17 cellular contexts compared by ENCODE assay signal in genomic region chr17:1598399-1599095, GRCh38. TPM values are rescaled to one million over a fixed set of nuclear protein-coding genes. Genes with fewer than 3 reads are reported as not detected.
A peak's percentile ranks its signal among the peaks of the same experiment; 100 is the strongest.
DNase-seq lines count a peak whose midpoint lies in the region; ATAC-seq, FAIRE-seq and TF ChIP-seq lines count a peak whose summit lies in the region.
"Had no signal": no experiment of that assay in that cellular context is flagged by ENCODE, and none has a peak within 500 bp of the region (broad histone marks: within the 10 kb centered on the region; RNA-seq: fewer than 3 reads in every experiment).

No MANE protein-coding gene starts in this region.

- TF ChIP-seq RAD21 in HepG2 (CRISPR knock-in tag; IDR thresholded peaks at IDR 0.05) = no peak

- no peaks in the 10 kb centered on the region for H3K36me3 Mint-ChIP-seq in natural killer cell treated with Interleukin-12 subunit alpha and Interleukin-12 subunit beta and Interleukin-15 and Interleukin-18, amount 100 ng/mL, for 72 hours
- H3K36me3 Mint-ChIP-seq: CD4-positive, alpha-beta memory T cell had no signal

- H3K9ac ChIP-seq in HepG2 (ENCODE audit: insufficient read depth, low read depth, low read length) (peak overlapping the region; percentile 40; the same call in 1 of the 2 replicates), trophoblast cell (ENCODE audit: low read length) (no peak overlapping the region)

- H3K4me3 ChIP-seq in HepG2 (replicated peaks in 1 of 3; ENCODE audit: insufficient read depth in 1 of 3, low read depth in 2 of 3, low read length in 3 of 3) = no peak overlapping the region
- H3K4me3 ChIP-seq in trophoblast cell (ENCODE audit: low read depth, low read length) = no peak overlapping the region
- H3K4me3 ChIP-seq: SJCRH30 had no signal

- H2AK5ac ChIP-seq in trophoblast cell (ENCODE audit: low read length) = no peak overlapping the region

- no peak overlapping the region for H2BK5ac ChIP-seq in trophoblast cell (ENCODE audit: low read depth, low read length, poor library complexity)

- peaks cover 7% of the 10 kb centered on the region; the same call in 1 of the 2 replicates for H3K9me3 ChIP-seq in HepG2 (ENCODE audit: low read length)
- peaks cover 9% of the 10 kb centered on the region for H3K9me3 ChIP-seq in trophoblast cell (ENCODE audit: insufficient read depth, low read depth, low read length)
- H3K9me3 ChIP-seq: SJCRH30 had no signal

- H4K12ac ChIP-seq in trophoblast cell (ENCODE audit: low read depth, low read length) = no peak overlapping the region

- no peak overlapping the region for H4K91ac ChIP-seq in trophoblast cell (ENCODE audit: low read depth, low read length)

- H3K18ac ChIP-seq in trophoblast cell (ENCODE audit: low read length) = no peak overlapping the region

- no peak overlapping the region for H3K4ac ChIP-seq in trophoblast cell (ENCODE audit: low read depth, low read length)

- H3K79me1 ChIP-seq in trophoblast cell (ENCODE audit: low read length) = no peaks in the 10 kb centered on the region

- no peak overlapping the region for H3K27ac Mint-ChIP-seq in natural killer cell treated with Interleukin-12 subunit alpha and Interleukin-12 subunit beta and Interleukin-15 and Interleukin-18, amount 100 ng/mL, for 72 hours

- WGBS in HepG2 (ENCODE audit: low lambda C conversion rate) = 87% methylated on average over 7 of the region's 8 CpGs
- WGBS in trophoblast cell (ENCODE audit: extremely low coverage, insufficient coverage, insufficient read length) = no CpG with 5 or more reads among the region's 8 CpGs

- no peaks in the 10 kb centered on the region for H4K20me1 ChIP-seq in HepG2 (ENCODE audit: insufficient read depth, low read length)

- no peak overlapping the region for H4K8ac ChIP-seq in trophoblast cell (ENCODE audit: low read depth, low read length)

- CTCF ChIA-PET in RWPE1 (lab: Yijun Ruan, JAX) (interaction anchor here (0.6 to 1.4 kb wide), 4 partner anchors 18 to 145 kb away, joined by 3 to 4 read pairs (median 3); no protein-coding TSS in a partner anchor), HepG2 (lab: Yijun Ruan, JAX; ENCODE audit: low intra/inter-chr PET ratio, low total read pairs) (no interaction called here)

- DNase-seq in RWPE1 (ENCODE audit: low spot score) (no peak), HepG2 (ENCODE audit: low spot score) (no peak), trophoblast cell (peak; percentile 75 to 87), COR-L47 (lab: John Stamatoyannopoulos, UW) (no peak)
- no peak for DNase-seq in natural killer cell treated with Interleukin-12 subunit alpha and Interleukin-12 subunit beta and Interleukin-15 and Interleukin-18, amount 100 ng/mL, for 72 hours (ENCODE audit: low spot score)
- DNase-seq: CD4-positive, alpha-beta memory T cell; DMS 273 treated with DMSO at 0.1 percent for 48 hours; MV-4-11; NCI-H1417 treated with DMSO at 0.1 percent for 48 hours; NCI-H2029 treated with DMSO at 0.1 percent for 48 hours; NCI-H510A treated with DMSO at 0.1 percent for 48 hours; SJCRH30 had no signal

- H3K27me3 Mint-ChIP-seq in natural killer cell treated with Interleukin-12 subunit alpha and Interleukin-12 subunit beta and Interleukin-15 and Interleukin-18, amount 100 ng/mL, for 72 hours = no peaks in the 10 kb centered on the region
- H3K27me3 Mint-ChIP-seq: CD4-positive, alpha-beta memory T cell had no signal

- H3K27ac ChIP-seq in 22Rv1 (peak overlapping the region; percentile 81), RWPE1 (0 out of 2 replicates have a peak overlapping the region, but pooled peaks have one; percentile 10), HepG2 (ENCODE audit: extremely low read length, insufficient read depth, low read length) (peak overlapping the region; percentile 67), trophoblast cell (ENCODE audit: low read depth, low read length) (peak overlapping the region; percentile 26)
- H3K27ac ChIP-seq: SJCRH30 had no signal

- no peak for TF ChIP-seq EP300 in HepG2 (IDR thresholded peaks at IDR 0.05; ENCODE audit: low read depth in 2 of 2, low read length in 2 of 2)
- no peak for TF ChIP-seq EP300 in HepG2 (CRISPR knock-in tag; IDR thresholded peaks at IDR 0.05; ENCODE audit: borderline replicate concordance)

- TF ChIP-seq POLR2A in HepG2 (IDR thresholded peaks at IDR 0.05; ENCODE audit: insufficient read depth in 1 of 2, low read depth in 2 of 2, low read length in 2 of 2) = no peak

- no peaks in the 10 kb centered on the region for H3K27me3 ChIP-seq in HepG2 (ENCODE audit: control insufficient read depth in 1 of 2, insufficient read depth in 2 of 2, low read length in 2 of 2)
- no peaks in the 10 kb centered on the region for H3K27me3 ChIP-seq in trophoblast cell (ENCODE audit: insufficient read depth, low read length)
- H3K27me3 ChIP-seq: SJCRH30 had no signal

- H3K79me2 ChIP-seq in HepG2 (ENCODE audit: insufficient read depth, low read length) = no peaks in the 10 kb centered on the region
- no peaks in the 10 kb centered on the region for H3K79me2 ChIP-seq in trophoblast cell (ENCODE audit: control insufficient read depth, insufficient read depth, low read length, poor library complexity)

- intact Hi-C loops in HepG2 (cut with micrococcal nuclease; ENCODE audit: unreplicated experiment) = loop anchor here (1.0 kb wide), 1 partner anchor 8 kb away; no protein-coding TSS in a partner anchor

- no peak overlapping the region for H2BK120ac ChIP-seq in trophoblast cell (ENCODE audit: insufficient read depth, low read length, poor library complexity)

- peak overlapping the region; percentile 56; the same call in 1 of the 2 replicates for H3K4me2 ChIP-seq in HepG2 (ENCODE audit: low read depth, low read length)
- no peak overlapping the region for H3K4me2 ChIP-seq in trophoblast cell (ENCODE audit: low read length)

- FAIRE-seq in HepG2 (lab: Jason Lieb, UNC) = no peak
- FAIRE-seq: GM18507 had no signal

- TF ChIP-seq CTCF in 22Rv1 (IDR thresholded peaks at IDR 0.05) (no peak), RWPE1 (conservative IDR thresholded peaks at IDR 0.05; ENCODE audit: low read depth) (no peak), HepG2 (CRISPR knock-in tag; IDR thresholded peaks at IDR 0.05) (no peak; the same call in 1 of the 2 replicates)

- in situ Hi-C loops in HepG2 (cut with HindIII; ENCODE audit: extremely low pct_ligation_motif_present, low pct_unique_long_range_greater_than_20kb) = no loop called here

- no peak overlapping the region for H2AFZ ChIP-seq in HepG2 (ENCODE audit: low read length)
- H2AFZ ChIP-seq in trophoblast cell (ENCODE audit: insufficient read depth, low read length, poor library complexity) = no peak overlapping the region

- H3K4me1 Mint-ChIP-seq in natural killer cell treated with Interleukin-12 subunit alpha and Interleukin-12 subunit beta and Interleukin-15 and Interleukin-18, amount 100 ng/mL, for 72 hours (ENCODE audit: low read depth in 2 of 2) = no peaks in the 10 kb centered on the region
- H3K4me1 Mint-ChIP-seq: CD4-positive, alpha-beta memory T cell had no signal

- H3K4me1 ChIP-seq in HepG2 (ENCODE audit: insufficient read depth, low read length) (peaks cover 57% of the 10 kb centered on the region), trophoblast cell (ENCODE audit: control insufficient read depth in 1 of 2, insufficient read depth in 2 of 2, low read length in 2 of 2) (no peaks in the 10 kb centered on the region)
- H3K4me1 ChIP-seq: SJCRH30 had no signal

- no peaks in the 10 kb centered on the region for H3K9me3 Mint-ChIP-seq in natural killer cell treated with Interleukin-12 subunit alpha and Interleukin-12 subunit beta and Interleukin-15 and Interleukin-18, amount 100 ng/mL, for 72 hours

- POLR2A ChIA-PET in RWPE1 (lab: Yijun Ruan, JAX; ENCODE audit: low non-redundant PET) (no interaction called here), HepG2 (lab: Yijun Ruan, JAX) (interaction anchor here (0.7 to 2.4 kb wide), 14 partner anchors 8 to 164 kb away, joined by 3 to 7 read pairs (median 4); partner anchors contain the start of genes INPP5K, RILP, SCARF1 and SERPINF1)

- no peak overlapping the region for H3K23ac ChIP-seq in trophoblast cell (ENCODE audit: low read length)

- no peak overlapping the region for H2BK12ac ChIP-seq in trophoblast cell (ENCODE audit: low read length)

- H3K36me3 ChIP-seq in HepG2 (replicated peaks in 1 of 2; ENCODE audit: control insufficient read depth in 1 of 2, insufficient read depth in 2 of 2, low read length in 2 of 2) (no peaks in the 10 kb centered on the region), trophoblast cell (ENCODE audit: control insufficient read depth in 1 of 2, insufficient read depth in 2 of 2, low read length in 2 of 2) (peaks cover 4 to 9% of the 10 kb centered on the region in 2 experiments)
- H3K36me3 ChIP-seq: SJCRH30 had no signal

- no peak overlapping the region for H3K4me3 Mint-ChIP-seq in natural killer cell treated with Interleukin-12 subunit alpha and Interleukin-12 subunit beta and Interleukin-15 and Interleukin-18, amount 100 ng/mL, for 72 hours
- H3K4me3 Mint-ChIP-seq: CD4-positive, alpha-beta memory T cell had no signal

- BruUV-seq in HepG2 (replicated peaks; lab: Mats Ljungman, UMichigan) = no TSS peak

- ATAC-seq in HepG2 = peak; percentile 35
- ATAC-seq in GM21576 (IDR thresholded peaks at IDR 0.05; ENCODE audit: unreplicated experiment) = no peak
- no peak for ATAC-seq in natural killer cell treated with Interleukin-12 subunit alpha and Interleukin-12 subunit beta and Interleukin-15 and Interleukin-18, amount 100 ng/mL, for 72 hours
- ATAC-seq in HG02970 (IDR thresholded peaks at IDR 0.05; ENCODE audit: low FRiP score, unreplicated experiment) = no peak
- ATAC-seq: HCT116 had no signal

- no peak overlapping the region for H3K14ac ChIP-seq in trophoblast cell (ENCODE audit: low read length)

RNA-seq across cellular contexts. Expression of gene SLC43A2, which starts 30.1 kb away (rescaled TPM):
- 3.3 and 7.3 TPM in 2 replicates for total RNA-seq in HepG2 (2016; rRNA removed; fragmentation: Illumina TruSeq; extraction: Trizol)
- total RNA-seq in HepG2 (2016; cell fraction: cytosol; rRNA removed; fragmentation: Illumina TruSeq; extraction: Trizol; ENCODE audit: low read depth) = 0.97 and 1.3 TPM in 2 replicates
- total RNA-seq in HepG2 (2016; cell fraction: insoluble cytoplasmic fraction; rRNA removed; fragmentation: Illumina TruSeq; extraction: Trizol) = 2.0 and 8.1 TPM in 2 replicates
- total RNA-seq in HepG2 (2016; cell fraction: membrane; rRNA removed; fragmentation: Illumina TruSeq; extraction: Trizol) = 4.2 and 4.8 TPM in 2 replicates
- 6.5 and 9.2 TPM in 2 replicates for total RNA-seq in HepG2 (2016; cell fraction: nucleus; rRNA removed; fragmentation: Illumina TruSeq; extraction: Trizol)
- polyA plus RNA-seq in HepG2 (2011; rRNA removed) = 20.0 and 26.7 TPM in 2 replicates
- polyA plus RNA-seq in HepG2 (2011; cell fraction: cytosol; rRNA removed) = 24.6 and 32.6 TPM in 2 replicates
- 23.0 and 27.0 TPM in 2 replicates for polyA plus RNA-seq in HepG2 (2011; cell fraction: nucleus; rRNA removed)
- 23.6 and 32.7 TPM in 2 replicates for polyA plus RNA-seq in HepG2 (2012)
- 1.1 and 1.6 TPM in 2 replicates for polyA plus RNA-seq in HepG2 (2016; cell fraction: cytosol; fragmentation: Illumina TruSeq; extraction: Trizol; ENCODE audit: low read depth)
- polyA plus RNA-seq in HepG2 (2016; cell fraction: insoluble cytoplasmic fraction; fragmentation: Illumina TruSeq; extraction: Trizol; ENCODE audit: low read depth) = 3.0 and 4.3 TPM in 2 replicates
- polyA plus RNA-seq in HepG2 (2016; cell fraction: membrane; fragmentation: Illumina TruSeq; extraction: Trizol; ENCODE audit: low read depth) = 2.7 and 2.9 TPM in 2 replicates
- polyA plus RNA-seq in HepG2 (2016; cell fraction: nucleus; fragmentation: Illumina TruSeq; extraction: Trizol; ENCODE audit: insufficient read depth, low read depth) = 12.1 and 13.4 TPM in 2 replicates
- polyA minus RNA-seq in HepG2 (2011; rRNA and poly(A)+ RNA removed; ENCODE audit: low replicate concordance) = 35.9 and 121 TPM in 2 replicates
- 22.7 and 26.1 TPM in 2 replicates for polyA minus RNA-seq in HepG2 (2011; cell fraction: cytosol; rRNA and poly(A)+ RNA removed)
- 18.9 and 19.1 TPM in 2 replicates for polyA minus RNA-seq in HepG2 (2011; cell fraction: nucleus; rRNA and poly(A)+ RNA removed)
- polyA plus RNA-seq in trophoblast cell (2013) = 96.8 and 110 TPM in 2 replicates
- total RNA-seq in natural killer cell treated with Interleukin-12 subunit alpha and Interleukin-12 subunit beta and Interleukin-15 and Interleukin-18, amount 100 ng/mL, for 72 hours = 1 to 10 TPM; 4.9 to 5.0 TPM

RNA-seq across cellular contexts. Expression of gene PITPNA, which starts 36.0 kb away (rescaled TPM):
- 14.3 and 15.5 TPM in 2 replicates for total RNA-seq in HepG2 (2016; rRNA removed; fragmentation: Illumina TruSeq; extraction: Trizol)
- 12.3 and 14.3 TPM in 2 replicates for total RNA-seq in HepG2 (2016; cell fraction: cytosol; rRNA removed; fragmentation: Illumina TruSeq; extraction: Trizol; ENCODE audit: low read depth)
- total RNA-seq in HepG2 (2016; cell fraction: insoluble cytoplasmic fraction; rRNA removed; fragmentation: Illumina TruSeq; extraction: Trizol) = 14.3 and 15.2 TPM in 2 replicates
- total RNA-seq in HepG2 (2016; cell fraction: membrane; rRNA removed; fragmentation: Illumina TruSeq; extraction: Trizol) = 10.2 and 12.2 TPM in 2 replicates
- 7.5 and 8.0 TPM in 2 replicates for total RNA-seq in HepG2 (2016; cell fraction: nucleus; rRNA removed; fragmentation: Illumina TruSeq; extraction: Trizol)
- polyA plus RNA-seq in HepG2 (2011; rRNA removed) = 20.7 and 23.7 TPM in 2 replicates
- 15.2 and 22.5 TPM in 2 replicates for polyA plus RNA-seq in HepG2 (2011; cell fraction: cytosol; rRNA removed)
- polyA plus RNA-seq in HepG2 (2011; cell fraction: nucleus; rRNA removed) = 21.9 and 25.0 TPM in 2 replicates
- polyA plus RNA-seq in HepG2 (2012) = 23.5 and 27.9 TPM in 2 replicates
- polyA plus RNA-seq in HepG2 (2016; cell fraction: cytosol; fragmentation: Illumina TruSeq; extraction: Trizol; ENCODE audit: low read depth) = 13.6 and 17.3 TPM in 2 replicates
- polyA plus RNA-seq in HepG2 (2016; cell fraction: insoluble cytoplasmic fraction; fragmentation: Illumina TruSeq; extraction: Trizol; ENCODE audit: low read depth) = 33.8 and 40.9 TPM in 2 replicates
- polyA plus RNA-seq in HepG2 (2016; cell fraction: membrane; fragmentation: Illumina TruSeq; extraction: Trizol; ENCODE audit: low read depth) = 21.2 and 22.5 TPM in 2 replicates
- 37.8 and 46.2 TPM in 2 replicates for polyA plus RNA-seq in HepG2 (2016; cell fraction: nucleus; fragmentation: Illumina TruSeq; extraction: Trizol; ENCODE audit: insufficient read depth, low read depth)
- polyA minus RNA-seq in HepG2 (2011; rRNA and poly(A)+ RNA removed; ENCODE audit: low replicate concordance) = 11.3 and 29.3 TPM in 2 replicates
- polyA minus RNA-seq in HepG2 (2011; cell fraction: cytosol; rRNA and poly(A)+ RNA removed) = 7.8 and 9.6 TPM in 2 replicates
- polyA minus RNA-seq in HepG2 (2011; cell fraction: nucleus; rRNA and poly(A)+ RNA removed) = 6.8 and 7.5 TPM in 2 replicates
- 132 and 135 TPM in 2 replicates for polyA plus RNA-seq in trophoblast cell (2013)
- total RNA-seq in natural killer cell treated with Interleukin-12 subunit alpha and Interleukin-12 subunit beta and Interleukin-15 and Interleukin-18, amount 100 ng/mL, for 72 hours = 10 to 100 TPM; 68.4 to 78.4 TPM

RNA-seq across cellular contexts. Expression of gene SCARF1, which starts 47.0 kb away (rescaled TPM):
- total RNA-seq in HepG2 (2016; rRNA removed; fragmentation: Illumina TruSeq; extraction: Trizol) = 0.24 TPM in 1 of 2 replicates, not detected in the other
- total RNA-seq in HepG2 (2016; cell fraction: cytosol; rRNA removed; fragmentation: Illumina TruSeq; extraction: Trizol; ENCODE audit: low read depth) = 0.09 TPM in 1 of 2 replicates, not detected in the other
- 0.04 TPM in 1 of 2 replicates, not detected in the other for total RNA-seq in HepG2 (2016; cell fraction: insoluble cytoplasmic fraction; rRNA removed; fragmentation: Illumina TruSeq; extraction: Trizol)
- total RNA-seq in HepG2 (2016; cell fraction: membrane; rRNA removed; fragmentation: Illumina TruSeq; extraction: Trizol) = 0.07 and 0.09 TPM in 2 replicates
- 0.16 and 0.34 TPM in 2 replicates for total RNA-seq in HepG2 (2016; cell fraction: nucleus; rRNA removed; fragmentation: Illumina TruSeq; extraction: Trizol)
- polyA plus RNA-seq in HepG2 (2011; rRNA removed) = 0.71 and 0.72 TPM in 2 replicates
- 0.17 and 0.25 TPM in 2 replicates for polyA plus RNA-seq in HepG2 (2011; cell fraction: cytosol; rRNA removed)
- 7.1 and 9.1 TPM in 2 replicates for polyA plus RNA-seq in HepG2 (2011; cell fraction: nucleus; rRNA removed)
- polyA plus RNA-seq in HepG2 (2012) = 0.39 and 0.59 TPM in 2 replicates
- polyA plus RNA-seq in HepG2 (2016; cell fraction: cytosol; fragmentation: Illumina TruSeq; extraction: Trizol; ENCODE audit: low read depth) = not detected in 2 replicates
- not detected in 2 replicates for polyA plus RNA-seq in HepG2 (2016; cell fraction: insoluble cytoplasmic fraction; fragmentation: Illumina TruSeq; extraction: Trizol; ENCODE audit: low read depth)
- not detected in 2 replicates for polyA plus RNA-seq in HepG2 (2016; cell fraction: membrane; fragmentation: Illumina TruSeq; extraction: Trizol; ENCODE audit: low read depth)
- polyA plus RNA-seq in HepG2 (2016; cell fraction: nucleus; fragmentation: Illumina TruSeq; extraction: Trizol; ENCODE audit: insufficient read depth, low read depth) = 0.44 and 0.51 TPM in 2 replicates
- polyA minus RNA-seq in HepG2 (2011; rRNA and poly(A)+ RNA removed; ENCODE audit: low replicate concordance) = 0.23 and 0.68 TPM in 2 replicates
- polyA minus RNA-seq in HepG2 (2011; cell fraction: cytosol; rRNA and poly(A)+ RNA removed) = not detected in 2 replicates
- polyA minus RNA-seq in HepG2 (2011; cell fraction: nucleus; rRNA and poly(A)+ RNA removed) = 0.99 and 1.5 TPM in 2 replicates
- polyA plus RNA-seq in trophoblast cell (2013) = 0.78 and 0.82 TPM in 2 replicates
- total RNA-seq in natural killer cell treated with Interleukin-12 subunit alpha and Interleukin-12 subunit beta and Interleukin-15 and Interleukin-18, amount 100 ng/mL, for 72 hours = 1 to 10 TPM; 3.6 to 4.1 TPM

RNA-seq across cellular contexts. Expression of gene RILP, which starts 51.1 kb away (rescaled TPM):
- total RNA-seq in HepG2 (2016; rRNA removed; fragmentation: Illumina TruSeq; extraction: Trizol) = 4.7 and 6.6 TPM in 2 replicates
- total RNA-seq in HepG2 (2016; cell fraction: cytosol; rRNA removed; fragmentation: Illumina TruSeq; extraction: Trizol; ENCODE audit: low read depth) = 19.7 and 24.4 TPM in 2 replicates
- 5.0 and 7.1 TPM in 2 replicates for total RNA-seq in HepG2 (2016; cell fraction: insoluble cytoplasmic fraction; rRNA removed; fragmentation: Illumina TruSeq; extraction: Trizol)
- total RNA-seq in HepG2 (2016; cell fraction: membrane; rRNA removed; fragmentation: Illumina TruSeq; extraction: Trizol) = 13.1 and 14.3 TPM in 2 replicates
- 3.3 and 3.9 TPM in 2 replicates for total RNA-seq in HepG2 (2016; cell fraction: nucleus; rRNA removed; fragmentation: Illumina TruSeq; extraction: Trizol)
- 8.1 and 9.4 TPM in 2 replicates for polyA plus RNA-seq in HepG2 (2011; rRNA removed)
- 4.3 and 6.7 TPM in 2 replicates for polyA plus RNA-seq in HepG2 (2011; cell fraction: cytosol; rRNA removed)
- polyA plus RNA-seq in HepG2 (2011; cell fraction: nucleus; rRNA removed) = 19.2 and 23.3 TPM in 2 replicates
- 4.5 and 5.2 TPM in 2 replicates for polyA plus RNA-seq in HepG2 (2012)
- polyA plus RNA-seq in HepG2 (2016; cell fraction: cytosol; fragmentation: Illumina TruSeq; extraction: Trizol; ENCODE audit: low read depth) = 24.9 and 29.6 TPM in 2 replicates
- 3.9 and 6.6 TPM in 2 replicates for polyA plus RNA-seq in HepG2 (2016; cell fraction: insoluble cytoplasmic fraction; fragmentation: Illumina TruSeq; extraction: Trizol; ENCODE audit: low read depth)
- polyA plus RNA-seq in HepG2 (2016; cell fraction: membrane; fragmentation: Illumina TruSeq; extraction: Trizol; ENCODE audit: low read depth) = 12.1 and 14.0 TPM in 2 replicates
- polyA plus RNA-seq in HepG2 (2016; cell fraction: nucleus; fragmentation: Illumina TruSeq; extraction: Trizol; ENCODE audit: insufficient read depth, low read depth) = 6.7 and 7.6 TPM in 2 replicates
- polyA minus RNA-seq in HepG2 (2011; rRNA and poly(A)+ RNA removed; ENCODE audit: low replicate concordance) = 5.6 and 7.3 TPM in 2 replicates
- polyA minus RNA-seq in HepG2 (2011; cell fraction: cytosol; rRNA and poly(A)+ RNA removed) = 5.0 TPM in 2 replicates
- 6.0 and 9.0 TPM in 2 replicates for polyA minus RNA-seq in HepG2 (2011; cell fraction: nucleus; rRNA and poly(A)+ RNA removed)
- 6.9 and 7.3 TPM in 2 replicates for polyA plus RNA-seq in trophoblast cell (2013)
- 1 to 10 TPM; 1.2 to 3.1 TPM for total RNA-seq in natural killer cell treated with Interleukin-12 subunit alpha and Interleukin-12 subunit beta and Interleukin-15 and Interleukin-18, amount 100 ng/mL, for 72 hours

Comparison
In these comparisons a context has a peak if more than half of its experiments do, and no peak if none do; other contexts are left out.
1. H3K27ac ChIP-seq: peak in every context shown above with its lines; median percentile 81 in 22Rv1; 67 in HepG2; 26 in trophoblast cell; 10 in RWPE1.
2. DNase-seq: peak in trophoblast cell (2 of 2); none in RWPE1 (single experiment), HepG2 (single experiment), COR-L47 (single experiment) and natural killer cell treated with Interleukin-12 subunit alpha and Interleukin-12 subunit beta and Interleukin-15 and Interleukin-18, amount 100 ng/mL, for 72 hours (single experiment).